In the genomic region with DNA sequence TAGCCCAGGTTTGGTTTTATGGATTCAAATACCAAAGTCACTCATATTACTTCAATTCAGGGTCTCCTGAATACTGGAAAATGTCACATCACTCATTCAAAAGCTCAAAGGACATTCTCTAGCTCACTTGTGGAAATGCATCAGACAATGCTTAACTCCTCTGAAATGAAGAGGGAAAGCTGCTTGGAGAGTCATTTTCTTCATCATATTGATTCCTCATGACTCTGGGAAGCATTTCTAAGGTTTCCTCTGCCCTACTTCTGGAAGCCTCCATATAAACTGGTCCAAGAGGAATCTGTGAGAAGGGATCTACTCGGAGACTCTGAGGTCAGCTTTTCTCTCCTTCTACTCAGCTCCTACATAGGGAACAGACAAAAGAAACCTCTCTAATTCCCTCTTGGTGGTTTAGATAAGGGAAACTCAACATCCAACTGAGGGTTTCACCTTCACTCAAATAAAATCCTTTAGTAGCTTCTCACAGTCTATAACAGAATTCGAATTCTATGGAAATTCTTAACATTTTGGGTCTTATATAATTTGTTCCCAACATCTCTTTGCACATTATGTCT, we compare ENCODE assay signal across 33 cellular contexts.
"Had no signal": no experiment of that assay in that cellular context is flagged by ENCODE, and none has a peak within 500 bp of the region (broad histone marks: within the 10 kb centered on the region; RNA-seq: fewer than 3 reads in every experiment).

No MANE protein-coding gene starts in this region.

- H3K4me1 Mint-ChIP-seq: activated naive CD4-positive, alpha-beta T cell treated with anti-CD3 and anti-CD28 coated beads, Interleukin-2, amount 50 U/mL, for 24 hours; activated naive CD8-positive, alpha-beta T cell treated with anti-CD3 and anti-CD28 coated beads for 36 hours; activated naive CD8-positive, alpha-beta T cell treated with anti-CD3 and anti-CD28 coated beads, Interleukin-2, amount 50 U/mL, for 24 hours; central memory CD8-positive, alpha-beta T cell; WTC11 had no signal

- FAIRE-seq: astrocyte, bronchial epithelial cell, endothelial cell of umbilical vein had no signal

- H3K27ac Mint-ChIP-seq: activated CD8-positive, alpha-beta T cell treated with anti-CD3 and anti-CD28 coated beads for 36 hours; activated naive CD4-positive, alpha-beta T cell treated with anti-CD3 and anti-CD28 coated beads for 36 hours; activated naive CD4-positive, alpha-beta T cell treated with anti-CD3 and anti-CD28 coated beads, Interleukin-2, amount 50 U/mL, for 24 hours; activated naive CD8-positive, alpha-beta T cell treated with anti-CD3 and anti-CD28 coated beads for 36 hours; activated T-helper 2 cell treated with anti-CD3 and anti-CD28 coated beads, Interferon-gamma antibody, Interleukin-2, Interleukin-4, amounts not matched to agents 10 μg/mL and 5 μg/mL and 100 μg/mL, durations not matched to agents 14 hours and 24 hours and 36 hours; T-helper 17 cell; T-helper 2 cell treated with Interferon-gamma antibody and Interleukin-4, amounts not matched to agents 5 μg/mL and 100 μg/mL, for 36 hours; WTC11 had no signal

- ATAC-seq: activated CD8-positive, alpha-beta T cell treated with anti-CD3 and anti-CD28 coated beads for 36 hours; activated naive CD8-positive, alpha-beta T cell treated with anti-CD3 and anti-CD28 coated beads, Interleukin-2, amount 50 U/mL, for 24 hours; activated T-cell treated with anti-CD3 and anti-CD28 coated beads, Interleukin-2, amount 50 U/mL, for 4 hours; effector memory CD8-positive, alpha-beta T cell; gastroesophageal sphincter; heart right ventricle; T-helper 17 cell; WTC11 had no signal

- H3K9me3 Mint-ChIP-seq: activated naive CD4-positive, alpha-beta T cell treated with anti-CD3 and anti-CD28 coated beads, Interleukin-2, amount 50 U/mL, for 24 hours; central memory CD8-positive, alpha-beta T cell; effector memory CD8-positive, alpha-beta T cell had no signal

- DNase-seq: activated CD4-positive, alpha-beta T cell treated with anti-CD3 and anti-CD28 coated beads for 48 hours; activated CD4-positive, alpha-beta T cell treated with anti-CD3 and anti-CD28 coated beads, Interleukin-2, amount 50 U/mL, for 1 hour; activated CD4-positive, alpha-beta T cell treated with anti-CD3 and anti-CD28 coated beads, Interleukin-2, amount 50 U/mL, for 48 hours; activated CD8-positive, alpha-beta memory T cell treated with anti-CD3 and anti-CD28 coated beads for 24 hours; activated CD8-positive, alpha-beta T cell treated with anti-CD3 and anti-CD28 coated beads for 36 hours; activated effector memory CD4-positive, alpha-beta T cell treated with anti-CD3 and anti-CD28 coated beads, Interleukin-2, amount 50 U/mL, for 16 hours; activated naive CD4-positive, alpha-beta T cell treated with anti-CD3 and anti-CD28 coated beads for 36 hours; activated naive CD8-positive, alpha-beta T cell treated with anti-CD3 and anti-CD28 coated beads for 36 hours; activated naive CD8-positive, alpha-beta T cell treated with anti-CD3 and anti-CD28 coated beads, Interleukin-2, amount 50 U/mL, for 24 hours; activated T-cell treated with anti-CD3 and anti-CD28 coated beads, Interleukin-2, amount 50 U/mL, for 4 hours; anterior cingulate cortex; brain microvascular endothelial cell; effector CD4-positive, alpha-beta T cell; effector memory CD8-positive, alpha-beta T cell; esophagus squamous epithelium; foreskin melanocyte; heart right ventricle; T-helper 1 cell; T-helper 17 cell; T1000 had no signal

- H3K4me3 Mint-ChIP-seq: activated CD8-positive, alpha-beta T cell treated with anti-CD3 and anti-CD28 coated beads for 36 hours; activated naive CD4-positive, alpha-beta T cell treated with anti-CD3 and anti-CD28 coated beads for 36 hours; activated naive CD4-positive, alpha-beta T cell treated with anti-CD3 and anti-CD28 coated beads, Interleukin-2, amount 50 U/mL, for 24 hours; activated naive CD8-positive, alpha-beta T cell treated with anti-CD3 and anti-CD28 coated beads for 36 hours; activated naive CD8-positive, alpha-beta T cell treated with anti-CD3 and anti-CD28 coated beads, Interleukin-2, amount 50 U/mL, for 24 hours; activated T-cell treated with anti-CD3 and anti-CD28 coated beads, Interleukin-2, amount 50 U/mL, for 4 hours; central memory CD8-positive, alpha-beta T cell; dendritic cell treated with granulocyte-macrophage colony-stimulating factor and Interleukin-4, amounts not matched to agents 40 ng/mL and 50 ng/mL, for 4 days; effector memory CD8-positive, alpha-beta T cell; T-helper 17 cell; T-helper 2 cell treated with Interferon-gamma antibody and Interleukin-4, amounts not matched to agents 5 μg/mL and 100 μg/mL, for 36 hours; WTC11 had no signal

- H3K27me3 Mint-ChIP-seq: activated CD8-positive, alpha-beta T cell treated with anti-CD3 and anti-CD28 coated beads for 36 hours; activated naive CD4-positive, alpha-beta T cell treated with anti-CD3 and anti-CD28 coated beads, Interleukin-2, amount 50 U/mL, for 24 hours; activated naive CD8-positive, alpha-beta T cell treated with anti-CD3 and anti-CD28 coated beads for 36 hours; activated naive CD8-positive, alpha-beta T cell treated with anti-CD3 and anti-CD28 coated beads, Interleukin-2, amount 50 U/mL, for 24 hours; central memory CD8-positive, alpha-beta T cell; dendritic cell treated with granulocyte-macrophage colony-stimulating factor and Interleukin-4, amounts not matched to agents 40 ng/mL and 50 ng/mL, for 4 days; effector memory CD8-positive, alpha-beta T cell; T-helper 17 cell had no signal

- H3K27ac ChIP-seq: brain microvascular endothelial cell, coronary artery, epithelial cell of prostate, esophagus squamous epithelium, gastroesophageal sphincter, heart right ventricle, VCaP had no signal
